9 cellular contexts compared by ENCODE assay signal in genomic region chr19:47419037-47419783, GRCh38. TPM values are rescaled to one million over a fixed set of nuclear protein-coding genes. Genes with fewer than 3 reads are reported as not detected.
A peak's percentile ranks its signal among the peaks of the same experiment; 100 is the strongest.
DNase-seq lines count a peak whose midpoint lies in the region; ATAC-seq and TF ChIP-seq lines count a peak whose summit lies in the region.
"Had no signal": no experiment of that assay in that cellular context is flagged by ENCODE, and none has a peak within 500 bp of the region (broad histone marks: within the 10 kb centered on the region; RNA-seq: fewer than 3 reads in every experiment).

MEIS3 (minus strand) TSS chr19:47419527; CDS start chr19:47419081, 446 bp downstream.

- no peak within 1 kb of the TSS for H3K27ac ChIP-seq in tibial nerve

- H3K27me3 ChIP-seq in kidney epithelial cell (ENCODE audit: control insufficient read depth, insufficient read depth, low read length) (peaks cover 85% of the 10 kb centered on the region), tibial nerve (peaks cover 0 to 93% of the 10 kb centered on the region in 2 donors)

- H3K27me3 Mint-ChIP-seq in activated CD8-positive, alpha-beta T cell treated with anti-CD3 and anti-CD28 coated beads, Interleukin-2, amount 10 ng/mL, durations not matched to agents 7 days and 5 days (ENCODE audit: low read depth) = peaks cover 82% of the 10 kb centered on the region
- H3K27me3 Mint-ChIP-seq in activated CD8-positive, alpha-beta T cell treated with anti-CD3 and anti-CD28 coated beads for 36 hours = peaks cover 76% of the 10 kb centered on the region

- in situ Hi-C loops in astrocyte of the cerebellum (cut with HindIII; ENCODE audit: low sequenced_read_pairs) = no loop called here

- H3K27ac Mint-ChIP-seq in activated CD8-positive, alpha-beta T cell treated with anti-CD3 and anti-CD28 coated beads, Interleukin-2, amount 10 ng/mL, durations not matched to agents 7 days and 5 days = no peak within 1 kb of the TSS
- no peak within 1 kb of the TSS for H3K27ac Mint-ChIP-seq in activated CD8-positive, alpha-beta T cell treated with anti-CD3 and anti-CD28 coated beads for 36 hours

- no peak within 1 kb of the TSS for H3K4me3 Mint-ChIP-seq in activated CD8-positive, alpha-beta T cell treated with anti-CD3 and anti-CD28 coated beads, Interleukin-2, amount 10 ng/mL, durations not matched to agents 7 days and 5 days
- H3K4me3 Mint-ChIP-seq in activated CD8-positive, alpha-beta T cell treated with anti-CD3 and anti-CD28 coated beads for 36 hours = no peak within 1 kb of the TSS

- POLR2A ChIA-PET in activated CD8-positive, alpha-beta T cell treated with anti-CD3 and anti-CD28 coated beads, Interleukin-2, amount 10 ng/mL, durations not matched to agents 7 days and 5 days (lab: Charles Lee) = interaction anchor here (1.0 kb wide), 1 partner anchor 10 kb away, joined by 3 read pairs; no protein-coding TSS in a partner anchor
- POLR2A ChIA-PET in activated CD8-positive, alpha-beta T cell treated with anti-CD3 and anti-CD28 coated beads for 36 hours (lab: Charles Lee) = interaction anchor here (0.5 kb wide), 1 partner anchor 1391 kb away, joined by 3 read pairs; no protein-coding TSS in a partner anchor

- H3K9me3 Mint-ChIP-seq in activated CD8-positive, alpha-beta T cell treated with anti-CD3 and anti-CD28 coated beads, Interleukin-2, amount 10 ng/mL, durations not matched to agents 7 days and 5 days (ENCODE audit: insufficient read depth) = no peaks in the 10 kb centered on the region
- H3K9me3 Mint-ChIP-seq in activated CD8-positive, alpha-beta T cell treated with anti-CD3 and anti-CD28 coated beads for 36 hours = no peaks in the 10 kb centered on the region

- no peaks in the 10 kb centered on the region for H3K9me3 ChIP-seq in tibial nerve

- H3K36me3 Mint-ChIP-seq in activated CD8-positive, alpha-beta T cell treated with anti-CD3 and anti-CD28 coated beads, Interleukin-2, amount 10 ng/mL, durations not matched to agents 7 days and 5 days (ENCODE audit: low read depth) = no peaks in the 10 kb centered on the region
- no peaks in the 10 kb centered on the region for H3K36me3 Mint-ChIP-seq in activated CD8-positive, alpha-beta T cell treated with anti-CD3 and anti-CD28 coated beads for 36 hours (ENCODE audit: low read depth)

- CTCF ChIA-PET in activated CD8-positive, alpha-beta T cell treated with anti-CD3 and anti-CD28 coated beads, Interleukin-2, amount 10 ng/mL, durations not matched to agents 7 days and 5 days (lab: Charles Lee) = interaction anchor here (1.0 to 1.4 kb wide), 2 partner anchors 9 to 18 kb away, joined by 3 to 4 read pairs; no protein-coding TSS in a partner anchor
- CTCF ChIA-PET in activated CD8-positive, alpha-beta T cell treated with anti-CD3 and anti-CD28 coated beads for 36 hours (lab: Charles Lee) = no interaction called here

- H3K4me1 Mint-ChIP-seq in activated CD8-positive, alpha-beta T cell treated with anti-CD3 and anti-CD28 coated beads, Interleukin-2, amount 10 ng/mL, durations not matched to agents 7 days and 5 days (ENCODE audit: low read depth) = peaks cover 35% of the 10 kb centered on the region
- H3K4me1 Mint-ChIP-seq in activated CD8-positive, alpha-beta T cell treated with anti-CD3 and anti-CD28 coated beads for 36 hours (ENCODE audit: low read depth) = peaks cover 26% of the 10 kb centered on the region

- intact Hi-C loops in activated CD8-positive, alpha-beta T cell treated with anti-CD3 and anti-CD28 coated beads for 36 hours (cut with micrococcal nuclease) = no loop called here

- DNase-seq in activated CD8-positive, alpha-beta T cell treated with anti-CD3 and anti-CD28 coated beads, Interleukin-2, amount 10 ng/mL, durations not matched to agents 7 days and 5 days = no peak
- no peak for DNase-seq in activated CD8-positive, alpha-beta T cell treated with anti-CD3 and anti-CD28 coated beads for 36 hours
- DNase-seq in astrocyte of the cerebellum (ENCODE audit: low read depth) = no peak
- DNase-seq in kidney epithelial cell (ENCODE audit: low read depth) = no peak
- DNase-seq in tibial nerve (ENCODE audit: low spot score in 2 of 2) = no peak
- no peak for DNase-seq in T-helper 9 cell

- H3K36me3 ChIP-seq in kidney epithelial cell (ENCODE audit: control insufficient read depth, insufficient read depth, low read length) (no peaks in the 10 kb centered on the region), tibial nerve (peaks cover 0 to 6% (median 0%) of the 10 kb centered on the region in 3 donors)

- H3K4me3 ChIP-seq in astrocyte of the cerebellum (ENCODE audit: low read depth, low read length) = peak within 1 kb of the TSS; percentile 37
- H3K4me3 ChIP-seq in kidney epithelial cell (ENCODE audit: low read depth, low read length) = peak within 1 kb of the TSS; percentile 36
- H3K4me3 ChIP-seq in tibial nerve = peak within 1 kb of the TSS; percentile 22 to 58 (median 32)
- H3K4me3 ChIP-seq: lung had no signal

- no peak for TF ChIP-seq EP300 in tibial nerve (IDR thresholded peaks at IDR 0.05)

- H3K4me1 ChIP-seq in tibial nerve = peaks cover 0 to 34% (median 6%) of the 10 kb centered on the region in 4 donors

- no peak for TF ChIP-seq POLR2A in tibial nerve (IDR thresholded peaks at IDR 0.05)

- no peak for TF ChIP-seq CTCF in activated CD8-positive, alpha-beta T cell treated with anti-CD3 and anti-CD28 coated beads for 36 hours (IDR thresholded peaks at IDR 0.05)
- TF ChIP-seq CTCF in astrocyte of the cerebellum (IDR thresholded peaks at IDR 0.05; ENCODE audit: low read depth, low read length, missing control alignments) (no peak), kidney epithelial cell (IDR thresholded peaks at IDR 0.05; ENCODE audit: insufficient read depth, low read length, poor library complexity, severe bottlenecking) (no peak), tibial nerve (IDR thresholded peaks at IDR 0.05) (no peak)

- 4% methylated on average over 19 to 22 of the region's 69 CpGs for WGBS in tibial nerve, 2 donors

- peak; percentile 44 for ATAC-seq in activated CD8-positive, alpha-beta T cell treated with anti-CD3 and anti-CD28 coated beads, Interleukin-2, amount 10 ng/mL, durations not matched to agents 7 days and 5 days
- no peak for ATAC-seq in activated CD8-positive, alpha-beta T cell treated with anti-CD3 and anti-CD28 coated beads for 36 hours
- ATAC-seq in HG02623 (IDR thresholded peaks at IDR 0.05; ENCODE audit: unreplicated experiment) = no peak
- ATAC-seq in GM18873 (IDR thresholded peaks at IDR 0.05; ENCODE audit: low FRiP score, unreplicated experiment) = no peak

RNA-seq across cellular contexts. Expression of gene MEIS3, which starts in this region (rescaled TPM):
- not detected for total RNA-seq in activated CD8-positive, alpha-beta T cell treated with anti-CD3 and anti-CD28 coated beads, Interleukin-2, amount 10 ng/mL, durations not matched to agents 7 days and 5 days
- not detected for total RNA-seq in activated CD8-positive, alpha-beta T cell treated with anti-CD3 and anti-CD28 coated beads for 36 hours
- 2.3 and 8.6 TPM in 2 replicates for total RNA-seq in kidney epithelial cell
- 10 to 100 TPM; 11.5 to 30.8 (median 16.8) TPM for total RNA-seq in tibial nerve

Comparison
In these comparisons a context has a peak if more than half of its experiments do, and no peak if none do; other contexts are left out.
1. Peak in ATAC-seq in activated CD8-positive, alpha-beta T cell treated with anti-CD3 and anti-CD28 coated beads, Interleukin-2, amount 10 ng/mL, durations not matched to agents 7 days and 5 days; RNA of the gene not detected or under 1 TPM.